ENCODE assay signal across 8 cellular contexts in the genomic region with DNA sequence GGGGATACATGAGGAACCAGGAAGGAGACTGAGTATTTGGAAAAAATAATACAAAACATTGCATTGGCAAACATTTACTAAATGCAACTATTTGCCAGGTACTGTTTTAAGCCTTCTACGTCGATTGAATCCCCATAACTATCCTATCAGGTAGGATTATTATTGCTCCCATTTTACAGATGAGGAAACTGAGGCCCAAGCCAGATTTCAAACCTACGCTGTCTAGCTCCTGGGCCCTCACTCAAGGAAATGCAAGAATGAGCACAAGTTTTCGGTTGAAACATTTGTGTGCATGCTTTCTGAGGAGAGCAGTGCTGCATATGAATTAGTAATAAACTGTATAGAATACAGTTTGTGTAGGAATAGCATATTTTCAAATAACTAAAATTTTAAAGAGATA.
"Had no signal": no experiment of that assay in that cellular context is flagged by ENCODE, and none has a peak within 500 bp of the region (broad histone marks: within the 10 kb centered on the region; RNA-seq: fewer than 3 reads in every experiment).

No MANE protein-coding gene starts in this region.

- ATAC-seq: GM12878 had no signal

- FAIRE-seq: G401.6, GM12878, GM12891, GM12892, GM18507, GM19239 had no signal

- DNase-seq: GDM1, GF-D8 had no signal

- H3K4me3 ChIP-seq: GM12878 had no signal
